ENCODE assay signal across 17 cellular contexts in genomic region chr22:46827781-46828180, GRCh38.
A peak's percentile ranks its signal among the peaks of the same experiment; 100 is the strongest.
DNase-seq lines count a peak whose midpoint lies in the region; ATAC-seq and TF ChIP-seq lines count a peak whose summit lies in the region.
"Had no signal": no experiment of that assay in that cellular context is flagged by ENCODE, and none has a peak within 500 bp of the region (broad histone marks: within the 10 kb centered on the region; RNA-seq: fewer than 3 reads in every experiment).

No MANE protein-coding gene starts in this region.

- CTCF ChIA-PET in A673 (lab: Charles Lee) = no interaction called here

- H3K4me3 ChIP-seq in A673 (ENCODE audit: low read depth, low read length, poor library complexity, severe bottlenecking) (no peak overlapping the region), NB4 (ENCODE audit: low read depth, low read length) (no peak overlapping the region), endodermal cell (ENCODE audit: low read length) (no peak overlapping the region)
- H3K4me3 ChIP-seq: PC-9 had no signal

- H3K27me3 Mint-ChIP-seq in endodermal cell (ENCODE audit: insufficient read depth) = no peaks in the 10 kb centered on the region
- H3K27me3 Mint-ChIP-seq: CD4-positive, alpha-beta memory T cell had no signal

- H3K27ac Mint-ChIP-seq in endodermal cell = no peak overlapping the region
- H3K27ac Mint-ChIP-seq: T-helper 1 cell treated with Interleukin-12 subunit alpha and Interleukin-12 subunit beta and Interleukin-4 antibody, amounts not matched to agents 30 μg/mL and 1 μg/mL, for 36 hours had no signal

- H3K9ac ChIP-seq in endodermal cell (ENCODE audit: extremely low read depth, low read length, poor library complexity, severe bottlenecking) = no peak overlapping the region

- no peaks in the 10 kb centered on the region for H3K9me3 ChIP-seq in A673 (ENCODE audit: low read depth, low read length, poor library complexity, severe bottlenecking)
- no peaks in the 10 kb centered on the region for H3K9me3 ChIP-seq in endodermal cell (ENCODE audit: control insufficient read depth, low read length)
- H3K9me3 ChIP-seq: BE2C had no signal

- H3K4me1 Mint-ChIP-seq in endodermal cell = peaks cover 19% of the 10 kb centered on the region

- peak; percentile 33 for DNase-seq in A673 (ENCODE audit: low spot score)
- DNase-seq in EH (ENCODE audit: low read depth) = peak; percentile 9
- no peak for DNase-seq in NB4 (ENCODE audit: low read depth)
- DNase-seq in endodermal cell = peak; percentile 18
- no peak for DNase-seq in activated CD4-positive, alpha-beta T cell treated with anti-CD3 and anti-CD28 coated beads for 1 hour
- no peak for DNase-seq in NCI-H1048 (lab: John Stamatoyannopoulos, UW)
- DNase-seq: ACHN; BE2C; CD4-positive, alpha-beta memory T cell; HCEC 1CT; NCI-H1436; NCI-H2029 treated with DMSO at 0.1 percent for 48 hours; PC-9; Right ventricle myocardium superior had no signal

- intact Hi-C loops in A673 (cut with micrococcal nuclease; ENCODE audit: unreplicated experiment) = no loop called here

- ATAC-seq in HG03354 (IDR thresholded peaks at IDR 0.05; ENCODE audit: poor library complexity, severe bottlenecking, unreplicated experiment) (no peak), HG02678 (IDR thresholded peaks at IDR 0.05; ENCODE audit: unreplicated experiment) (no peak)

- TF ChIP-seq CTCF in A673 (conservative IDR thresholded peaks at IDR 0.05; ENCODE audit: low read depth, low read length) (peak; percentile 30; the same call in 1 of the 2 replicates), NB4 (IDR thresholded peaks at IDR 0.05; ENCODE audit: low read depth, low read length) (peak; percentile 3), endodermal cell (conservative IDR thresholded peaks at IDR 0.05) (peak; percentile 11)

- POLR2A ChIA-PET in A673 (lab: Charles Lee; ENCODE audit: low non-redundant PET) = no interaction called here

- 96 to 98% methylated on average over 12 of the region's 12 CpGs for WGBS in endodermal cell (ENCODE audit: insufficient coverage in 1 of 2, insufficient read length in 1 of 2), 2 experiments

- no TSS peak for BruUV-seq in A673 (replicated peaks; lab: Mats Ljungman, UMichigan)

- peaks cover 28% of the 10 kb centered on the region for H3K36me3 Mint-ChIP-seq in endodermal cell (ENCODE audit: low read depth)

- peaks cover 32% of the 10 kb centered on the region for H3K4me1 ChIP-seq in A673 (ENCODE audit: insufficient read depth, low read length, poor library complexity, severe bottlenecking)
- H3K4me1 ChIP-seq in endodermal cell (ENCODE audit: control insufficient read depth, insufficient read depth, low read length) = no peaks in the 10 kb centered on the region
- H3K4me1 ChIP-seq: BE2C had no signal

- no peaks in the 10 kb centered on the region for H3K27me3 ChIP-seq in A673 (replicated peaks; ENCODE audit: insufficient read depth, low read depth, low read length, poor library complexity)
- no peaks in the 10 kb centered on the region for H3K27me3 ChIP-seq in endodermal cell (ENCODE audit: control insufficient read depth, insufficient read depth, low read length, poor library complexity, severe bottlenecking)
- H3K27me3 ChIP-seq: BE2C had no signal

- no peak for TF ChIP-seq POLR2A in NB4 (IDR thresholded peaks at IDR 0.05; ENCODE audit: extremely low read depth, insufficient read length)

- no peak overlapping the region for H3K27ac ChIP-seq in A673 (ENCODE audit: low read depth, low read length, poor library complexity, severe bottlenecking)
- no peak overlapping the region for H3K27ac ChIP-seq in endodermal cell (ENCODE audit: low read depth, low read length)

- no peak overlapping the region for H3K4me3 Mint-ChIP-seq in endodermal cell
- H3K4me3 Mint-ChIP-seq: CD4-positive, alpha-beta memory T cell; T-helper 1 cell treated with Interleukin-12 subunit alpha and Interleukin-12 subunit beta and Interleukin-4 antibody, amounts not matched to agents 30 μg/mL and 1 μg/mL, for 36 hours had no signal

- H3K36me3 ChIP-seq in A673 (ENCODE audit: insufficient read depth, low read length, poor library complexity, severe bottlenecking) (no peaks in the 10 kb centered on the region), endodermal cell (ENCODE audit: control insufficient read depth, insufficient read depth, low read length) (peaks cover 37% of the 10 kb centered on the region)

- peaks cover 2% of the 10 kb centered on the region for H3K9me3 Mint-ChIP-seq in endodermal cell
- H3K9me3 Mint-ChIP-seq: CD4-positive, alpha-beta memory T cell had no signal

Comparison
In these comparisons a context has a peak if more than half of its experiments do, and no peak if none do; other contexts are left out.
1. DNase-seq: peak in A673 (single experiment), EH (single experiment) and endodermal cell (single experiment); none in NB4 (single experiment), activated CD4-positive, alpha-beta T cell treated with anti-CD3 and anti-CD28 coated beads for 1 hour (single experiment) and NCI-H1048 (single experiment).
2. Peak in every context shown above with its lines, with median percentiles within 50 percentile points of each other: CTCF ChIP-seq.